In the genomic region with DNA sequence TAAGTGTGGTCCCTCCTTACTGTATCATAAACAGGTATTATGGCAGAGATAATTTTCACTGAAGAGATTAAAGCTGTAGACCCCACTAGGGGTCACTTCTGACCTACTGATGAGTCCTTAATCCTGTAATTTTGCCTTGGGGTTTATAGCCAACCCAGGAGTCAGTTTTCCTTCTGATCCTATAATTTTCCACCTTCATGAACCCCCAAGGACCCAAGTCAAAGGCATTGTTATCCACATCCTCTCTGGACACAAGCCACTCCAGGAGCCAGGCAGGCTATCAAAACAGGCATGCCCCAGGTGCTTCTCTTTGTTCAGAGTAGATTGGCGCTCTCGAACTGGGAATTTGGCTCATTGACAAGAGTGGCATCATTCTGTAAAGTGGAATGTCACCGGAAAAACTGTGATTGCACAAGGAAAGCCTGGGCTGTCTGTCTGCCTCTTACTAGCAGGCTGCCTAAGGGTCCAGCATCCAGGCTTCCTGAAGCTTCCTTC, we compare ENCODE assay signal across 14 cellular contexts.
DNase-seq lines count a peak whose midpoint lies in the region; ATAC-seq and TF ChIP-seq lines count a peak whose summit lies in the region.
"Had no signal": no experiment of that assay in that cellular context is flagged by ENCODE, and none has a peak within 500 bp of the region (broad histone marks: within the 10 kb centered on the region; RNA-seq: fewer than 3 reads in every experiment).

No MANE protein-coding gene starts in this region.

- peaks cover 24% of the 10 kb centered on the region for H3K4me1 Mint-ChIP-seq in endothelial cell (ENCODE audit: unreplicated experiment)
- H3K4me1 Mint-ChIP-seq in CD8-positive, alpha-beta memory T cell: no peaks in the 10 kb centered on the region
- H3K4me1 Mint-ChIP-seq: stimulated activated naive B cell treated with anti-CD40 and anti-IgM and Interleukin-4, amounts not matched to agents 10 μg/mL and 1 μg/mL and 100 μg/mL, for 72 hours had no signal

- H3K27ac ChIP-seq in CD8-positive, alpha-beta memory T cell (ENCODE audit: low read depth, low read length): no peak overlapping the region
- H3K27ac ChIP-seq: PC-9 had no signal

- CTCF ChIA-PET in CD8-positive, alpha-beta memory T cell (lab: Charles Lee): no interaction called here

- H3K27me3 Mint-ChIP-seq in endothelial cell (ENCODE audit: unreplicated experiment): no peaks in the 10 kb centered on the region
- H3K27me3 Mint-ChIP-seq in CD8-positive, alpha-beta memory T cell: no peaks in the 10 kb centered on the region
- H3K27me3 Mint-ChIP-seq: stimulated activated naive B cell treated with anti-CD40 and anti-IgM and Interleukin-4, amounts not matched to agents 10 μg/mL and 1 μg/mL and 100 μg/mL, for 72 hours had no signal

- H3K9me3 ChIP-seq in CD8-positive, alpha-beta memory T cell (ENCODE audit: low read length): no peaks in the 10 kb centered on the region

- POLR2A ChIA-PET in CD8-positive, alpha-beta memory T cell (lab: Charles Lee): no interaction called here

- H3K4me3 Mint-ChIP-seq in endothelial cell (ENCODE audit: unreplicated experiment): no peak overlapping the region
- H3K4me3 Mint-ChIP-seq in CD8-positive, alpha-beta memory T cell: no peak overlapping the region
- H3K4me3 Mint-ChIP-seq: brain; stimulated activated naive B cell treated with anti-CD40 and anti-IgM and Interleukin-4, amounts not matched to agents 10 μg/mL and 1 μg/mL and 100 μg/mL, for 72 hours had no signal

- H3K27ac Mint-ChIP-seq in endothelial cell (ENCODE audit: unreplicated experiment): no peak overlapping the region
- no peak overlapping the region for H3K27ac Mint-ChIP-seq in activated naive CD4-positive, alpha-beta T cell treated with anti-CD3 and anti-CD28 coated beads, Interleukin-2, amount 50 U/mL, for 72 hours
- H3K27ac Mint-ChIP-seq in CD8-positive, alpha-beta memory T cell: no peak overlapping the region
- H3K27ac Mint-ChIP-seq: brain; stimulated activated naive B cell treated with anti-CD40 and anti-IgM and Interleukin-4, amounts not matched to agents 10 μg/mL and 1 μg/mL and 100 μg/mL, for 72 hours had no signal

- no peaks in the 10 kb centered on the region for H3K27me3 ChIP-seq in CD8-positive, alpha-beta memory T cell (ENCODE audit: insufficient read depth, low read length, poor library complexity, severe bottlenecking)

- no peaks in the 10 kb centered on the region for H3K4me1 ChIP-seq in CD8-positive, alpha-beta memory T cell (ENCODE audit: insufficient read depth, low read length)

- intact Hi-C loops in sciatic nerve (cut with DNase I): no loop called here

- peak; percentile 52 for ATAC-seq in sciatic nerve
- no peak for ATAC-seq in activated naive CD4-positive, alpha-beta T cell treated with anti-CD3 and anti-CD28 coated beads, Interleukin-2, amount 50 U/mL, for 72 hours
- ATAC-seq: stimulated activated naive B cell treated with anti-CD40 and anti-IgM and Interleukin-4, amounts not matched to agents 10 μg/mL and 1 μg/mL and 100 μg/mL, for 72 hours had no signal

- no peak for TF ChIP-seq CTCF in endothelial cell (IDR thresholded peaks at IDR 0.05; ENCODE audit: unreplicated experiment)

- no peaks in the 10 kb centered on the region for H3K36me3 Mint-ChIP-seq in endothelial cell (ENCODE audit: low read depth, unreplicated experiment)
- H3K36me3 Mint-ChIP-seq in activated naive CD4-positive, alpha-beta T cell treated with anti-CD3 and anti-CD28 coated beads, Interleukin-2, amount 50 U/mL, for 72 hours: no peaks in the 10 kb centered on the region
- no peaks in the 10 kb centered on the region for H3K36me3 Mint-ChIP-seq in CD8-positive, alpha-beta memory T cell
- H3K36me3 Mint-ChIP-seq: brain; stimulated activated naive B cell treated with anti-CD40 and anti-IgM and Interleukin-4, amounts not matched to agents 10 μg/mL and 1 μg/mL and 100 μg/mL, for 72 hours had no signal

- H3K9me3 Mint-ChIP-seq in endothelial cell (ENCODE audit: unreplicated experiment): no peaks in the 10 kb centered on the region
- H3K9me3 Mint-ChIP-seq in activated naive CD4-positive, alpha-beta T cell treated with anti-CD3 and anti-CD28 coated beads, Interleukin-2, amount 50 U/mL, for 72 hours: peaks cover 14 to 24% of the 10 kb centered on the region in 2 donors
- peaks cover 6 to 47% (median 11%) of the 10 kb centered on the region in 5 donors for H3K9me3 Mint-ChIP-seq in CD8-positive, alpha-beta memory T cell

- H3K36me3 ChIP-seq in CD8-positive, alpha-beta memory T cell (ENCODE audit: insufficient read depth, low read length): no peaks in the 10 kb centered on the region

- DNase-seq in NCI-H1436 (lab: John Stamatoyannopoulos, UW) (peak; percentile 11), NCI-H1436 treated with DMSO at 0.1 percent for 48 hours (lab: John Stamatoyannopoulos, UW) (no peak), NCI-H510A (lab: John Stamatoyannopoulos, UW) (peak; percentile 48), endothelial cell (ENCODE audit: low spot score) (peak; percentile 56), sciatic nerve (ENCODE audit: low spot score) (peak; percentile 50), NCI-H446 (lab: John Stamatoyannopoulos, UW) (no peak)
- no peak for DNase-seq in activated naive CD4-positive, alpha-beta T cell treated with anti-CD3 and anti-CD28 coated beads, Interleukin-2, amount 50 U/mL, for 72 hours (ENCODE audit: low spot score in 2 of 2)
- no peak for DNase-seq in CD8-positive, alpha-beta memory T cell
- DNase-seq: 8988T; KG1; PC-9; stimulated activated CD4-positive, alpha-beta T cell treated with anti-CD3 and anti-CD28 coated beads, Interleukin-1b, Interleukin-23, amount 100 ng/mL, for 48 hours; stimulated activated naive B cell treated with anti-CD40 and anti-IgM and Interleukin-4, amounts not matched to agents 10 μg/mL and 1 μg/mL and 100 μg/mL, for 72 hours had no signal

- H3K4me3 ChIP-seq in CD8-positive, alpha-beta memory T cell (ENCODE audit: low read length): no peak overlapping the region
- H3K4me3 ChIP-seq: PC-9 had no signal

Comparison
In these comparisons a context has a peak if more than half of its experiments do, and no peak if none do; other contexts are left out.
1. DNase-seq: peak in NCI-H1436 (single experiment), NCI-H510A (single experiment), endothelial cell (single experiment) and sciatic nerve (single experiment); none in NCI-H1436 treated with DMSO at 0.1 percent for 48 hours (single experiment), NCI-H446 (0 of 2), activated naive CD4-positive, alpha-beta T cell treated with anti-CD3 and anti-CD28 coated beads, Interleukin-2, amount 50 U/mL, for 72 hours (0 of 2) and CD8-positive, alpha-beta memory T cell (0 of 5).